Comparison of ENCODE assay signal across 1 cellular context in the genomic region with DNA sequence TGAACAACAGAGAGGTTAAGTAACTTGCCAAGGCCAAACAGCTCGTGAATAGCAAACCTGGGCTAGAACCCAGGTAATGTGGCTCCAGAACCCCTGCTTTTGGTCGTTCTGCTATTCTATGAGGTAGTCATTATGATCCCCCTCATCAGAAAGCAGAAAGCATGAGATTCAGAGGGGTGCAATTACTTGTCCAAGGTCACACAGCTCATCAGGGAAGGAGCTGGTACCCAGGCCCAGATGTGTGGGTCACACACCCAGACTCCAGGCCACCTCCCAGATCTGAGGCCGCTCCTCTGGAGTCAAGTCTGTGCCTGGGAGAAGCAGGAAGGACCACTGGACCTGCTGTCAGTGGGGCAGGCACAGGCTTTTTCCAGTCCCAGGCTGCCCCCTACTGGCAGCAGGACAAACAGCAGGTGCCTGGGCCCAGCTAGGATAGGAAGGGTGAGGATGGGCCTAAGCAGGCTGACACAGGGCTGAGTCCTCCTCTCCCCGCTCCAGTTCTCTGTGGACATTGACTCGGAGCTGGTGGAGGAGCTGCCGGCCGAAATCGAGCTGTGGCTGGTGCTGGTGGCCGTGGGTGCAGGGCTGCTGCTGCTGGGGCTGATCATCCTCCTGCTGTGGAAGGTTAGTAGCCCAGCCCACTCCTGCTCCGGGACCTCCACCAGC.
TF ChIP-seq lines count a peak whose summit lies in the region.

No MANE protein-coding gene starts in this region.

TF ChIP-seq in GM12878, 131 proteins besides CTCF, POLR2A, EP300 and RAD21 (continued from another document):
- TF ChIP-seq, protein P1, sequence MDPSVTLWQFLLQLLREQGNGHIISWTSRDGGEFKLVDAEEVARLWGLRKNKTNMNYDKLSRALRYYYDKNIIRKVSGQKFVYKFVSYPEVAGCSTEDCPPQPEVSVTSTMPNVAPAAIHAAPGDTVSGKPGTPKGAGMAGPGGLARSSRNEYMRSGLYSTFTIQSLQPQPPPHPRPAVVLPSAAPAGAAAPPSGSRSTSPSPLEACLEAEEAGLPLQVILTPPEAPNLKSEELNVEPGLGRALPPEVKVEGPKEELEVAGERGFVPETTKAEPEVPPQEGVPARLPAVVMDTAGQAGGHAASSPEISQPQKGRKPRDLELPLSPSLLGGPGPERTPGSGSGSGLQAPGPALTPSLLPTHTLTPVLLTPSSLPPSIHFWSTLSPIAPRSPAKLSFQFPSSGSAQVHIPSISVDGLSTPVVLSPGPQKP (IDR thresholded peaks at IDR 0.05; ENCODE audit: low read depth, low read length) = no peak
- TF ChIP-seq YY1 (IDR thresholded peaks at IDR 0.05; ENCODE audit: low read depth, low read length) = 0 out of 2 replicates have a peak, but pooled peaks have one; percentile 46
TF ChIP-seq in GM12878: peak in this region for 6.
